Comparison of ENCODE assay signal across 12 cellular contexts in the genomic region with DNA sequence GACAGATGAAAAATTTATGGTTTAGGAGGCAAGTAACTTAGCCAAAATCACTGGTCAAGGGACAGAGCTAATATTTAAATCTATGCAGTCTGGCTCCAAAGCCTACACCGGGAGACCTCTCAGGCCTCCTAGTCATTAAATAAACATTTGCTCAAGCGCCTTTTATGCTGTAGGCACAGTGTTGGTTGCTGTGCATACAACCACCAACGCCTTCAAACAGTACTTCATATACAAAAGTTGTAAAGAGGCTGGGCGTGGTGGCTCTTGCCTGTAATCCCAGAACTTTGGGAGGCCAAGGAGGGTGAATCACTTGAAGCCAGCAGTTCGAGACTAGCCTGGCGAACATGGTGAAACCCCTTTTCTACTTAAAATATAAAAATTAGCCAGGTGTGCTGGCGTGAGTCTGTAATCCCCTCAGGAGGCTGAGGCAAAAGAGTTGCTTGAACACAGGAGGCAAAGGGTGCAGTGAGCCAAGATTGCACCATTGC.
A peak's percentile ranks its signal among the peaks of the same experiment; 100 is the strongest.
DNase-seq lines count a peak whose midpoint lies in the region; ATAC-seq and TF ChIP-seq lines count a peak whose summit lies in the region.
"Had no signal": no experiment of that assay in that cellular context is flagged by ENCODE, and none has a peak within 500 bp of the region (broad histone marks: within the 10 kb centered on the region; RNA-seq: fewer than 3 reads in every experiment).

No MANE protein-coding gene starts in this region.

- intact Hi-C loops in uterus (cut with DNase I; ENCODE audit: low total_unique reads), result no loop called here

- TF ChIP-seq CTCF in RWPE2 (IDR thresholded peaks at IDR 0.05; ENCODE audit: poor library complexity, severe bottlenecking), result no peak
- TF ChIP-seq CTCF in foreskin keratinocyte (conservative IDR thresholded peaks at IDR 0.05), result no peak
- TF ChIP-seq CTCF in uterus (IDR thresholded peaks at IDR 0.05), result no peak

- H3K27ac ChIP-seq in RWPE2 (ENCODE audit: poor library complexity, severe bottlenecking) (peak overlapping the region; percentile 93), foreskin keratinocyte (no peak overlapping the region), uterus (no peak overlapping the region)
- H3K27ac ChIP-seq: thyroid gland had no signal

- H3K27me3 ChIP-seq in RWPE2 (ENCODE audit: insufficient read depth, poor library complexity, severe bottlenecking) (no peaks in the 10 kb centered on the region), foreskin keratinocyte (no peaks in the 10 kb centered on the region), uterus (no peaks in the 10 kb centered on the region)
- H3K27me3 ChIP-seq: thyroid gland had no signal

- peak; percentile 92 for ATAC-seq in RWPE2 (ENCODE audit: low read depth)
- peak; percentile 33 for ATAC-seq in foreskin keratinocyte
- no peak for ATAC-seq in GM21423 (IDR thresholded peaks at IDR 0.05; ENCODE audit: unreplicated experiment)
- no peak for ATAC-seq in HG03378 (IDR thresholded peaks at IDR 0.05; ENCODE audit: unreplicated experiment)

- DNase-seq in SIG-M5 treated with dmso at 0.1 percent for 504 hours (lab: John Stamatoyannopoulos, UW; ENCODE audit: unreplicated experiment) (peak; percentile 31), SIG-M5 (lab: John Stamatoyannopoulos, UW) (no peak), RWPE2 (ENCODE audit: low spot score) (peak; percentile 72), foreskin keratinocyte (peak; percentile 74 to 79), uterus (no peak)
- DNase-seq in stimulated activated CD8-positive, alpha-beta memory T cell treated with anti-CD3 and anti-CD28 coated beads, Interleukin-4, amount 100 ng/mL, for 48 hours, result no peak
- DNase-seq: activated CD8-positive, alpha-beta memory T cell treated with anti-CD3 and anti-CD28 coated beads, Interleukin-2, amount 50 U/mL, for 48 hours; activated naive CD8-positive, alpha-beta T cell treated with anti-CD3 and anti-CD28 coated beads, Interleukin-2, amount 10 ng/mL, durations not matched to agents 7 days and 5 days; DMS79; thyroid gland had no signal

- no peaks in the 10 kb centered on the region for H3K9me3 ChIP-seq in RWPE2 (ENCODE audit: severe bottlenecking)
- H3K9me3 ChIP-seq in uterus, result no peaks in the 10 kb centered on the region
- H3K9me3 ChIP-seq: thyroid gland had no signal

- H3K4me3 ChIP-seq in RWPE2 (ENCODE audit: severe bottlenecking), result no peak overlapping the region
- no peak overlapping the region for H3K4me3 ChIP-seq in uterus
- H3K4me3 ChIP-seq: thyroid gland had no signal

- H3K36me3 ChIP-seq in RWPE2 (ENCODE audit: low read depth) (no peaks in the 10 kb centered on the region), uterus (no peaks in the 10 kb centered on the region)
- H3K36me3 ChIP-seq: thyroid gland had no signal

- H3K4me1 ChIP-seq in RWPE2 (ENCODE audit: insufficient read depth, poor library complexity, severe bottlenecking) (peaks cover 55% of the 10 kb centered on the region), foreskin keratinocyte (peaks cover 35% of the 10 kb centered on the region), uterus (no peaks in the 10 kb centered on the region)
- H3K4me1 ChIP-seq: thyroid gland had no signal

- no peak for TF ChIP-seq POLR2A in uterus (IDR thresholded peaks at IDR 0.05)

Comparison
In these comparisons a context has a peak if more than half of its experiments do, and no peak if none do; other contexts are left out.
1. DNase-seq: peak in SIG-M5 treated with dmso at 0.1 percent for 504 hours (single experiment), RWPE2 (single experiment) and foreskin keratinocyte (2 of 2); none in SIG-M5 (single experiment), stimulated activated CD8-positive, alpha-beta memory T cell treated with anti-CD3 and anti-CD28 coated beads, Interleukin-4, amount 100 ng/mL, for 48 hours (single experiment) and uterus (0 of 2).
2. ATAC-seq: peak in RWPE2 (single experiment) and foreskin keratinocyte (single experiment); none in GM21423 (single experiment) and HG03378 (single experiment).